In the genomic region with DNA sequence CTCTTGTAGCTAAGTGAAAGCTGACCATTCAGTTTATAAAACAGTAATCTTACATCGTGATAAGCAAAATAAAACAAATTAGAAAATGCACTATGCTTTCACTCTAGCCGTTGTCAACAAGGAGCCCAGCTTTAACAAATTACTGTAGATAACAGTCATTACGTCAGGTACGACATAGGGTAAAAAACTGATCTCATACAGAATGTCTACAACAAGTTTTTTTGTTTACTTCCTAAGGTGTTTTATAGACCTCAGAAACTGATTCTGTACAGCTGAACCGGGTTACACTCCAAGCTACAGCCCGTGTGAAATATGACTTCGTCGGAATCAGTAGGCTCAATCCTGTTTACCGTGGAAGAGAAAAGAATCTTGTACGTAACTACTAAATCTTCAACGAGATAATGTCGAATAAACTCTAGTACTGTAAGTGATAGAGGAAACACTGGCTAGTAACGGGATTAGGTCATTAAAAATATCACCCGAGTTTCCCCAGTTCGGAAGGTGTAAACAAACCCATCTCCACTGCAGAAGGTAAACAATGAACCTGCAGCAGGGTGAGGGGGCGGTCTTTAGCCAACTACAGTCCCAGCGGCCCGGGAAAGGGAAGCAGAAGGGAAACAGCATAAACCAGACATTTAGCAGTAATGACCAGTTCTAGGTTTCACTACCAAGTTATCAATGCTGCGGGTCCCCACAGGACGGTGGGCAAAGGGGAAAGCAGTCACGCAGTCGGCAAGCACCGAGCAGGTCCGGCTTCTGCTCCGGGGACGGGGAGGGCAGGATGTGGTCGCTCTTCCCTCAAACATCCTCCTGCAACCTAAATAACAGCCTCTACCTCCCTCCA, we compare ENCODE assay signal across 8 cellular contexts.
DNase-seq lines count a peak whose midpoint lies in the region; ATAC-seq lines count a peak whose summit lies in the region.

No MANE protein-coding gene starts in this region.

- H3K27me3 ChIP-seq in effector memory CD4-positive, alpha-beta T cell (replicated peaks; ENCODE audit: control insufficient read depth, insufficient read depth, low read length, poor library complexity, severe bottlenecking) = peaks cover 16% of the 10 kb centered on the region

- H3K4me3 ChIP-seq in effector memory CD4-positive, alpha-beta T cell (ENCODE audit: insufficient read depth, low read depth, low read length, poor library complexity, severe bottlenecking) = peak overlapping the region; percentile 94

- H3K27ac ChIP-seq in effector memory CD4-positive, alpha-beta T cell (ENCODE audit: insufficient read depth, low read length, poor library complexity, severe bottlenecking) = peak overlapping the region; percentile 97

- in situ Hi-C loops in ACHN (cut with HindIII; ENCODE audit: low pct_ligation_motif_present, low pct_unique_long_range_greater_than_20kb, low sequenced_read_pairs) = no loop called here

- peak; percentile 21 for ATAC-seq in GM18858 (IDR thresholded peaks at IDR 0.05; ENCODE audit: unreplicated experiment)
- peak; percentile 14 for ATAC-seq in HG03060 (IDR thresholded peaks at IDR 0.05; ENCODE audit: low read depth, unreplicated experiment)
- peak; percentile 16 for ATAC-seq in memory B cell (ENCODE audit: low read depth)

- H3K36me3 Mint-ChIP-seq in memory B cell = peaks cover 10% of the 10 kb centered on the region

- H3K9me3 ChIP-seq in effector memory CD4-positive, alpha-beta T cell (ENCODE audit: control insufficient read depth, low read length) = no peaks in the 10 kb centered on the region

- H3K4me3 Mint-ChIP-seq in memory B cell = peak overlapping the region; percentile 92

- peak overlapping the region; percentile 96 for H3K27ac Mint-ChIP-seq in memory B cell

- no peaks in the 10 kb centered on the region for H3K9me3 Mint-ChIP-seq in memory B cell

- no peaks in the 10 kb centered on the region for H3K27me3 Mint-ChIP-seq in memory B cell

- peaks cover 6% of the 10 kb centered on the region for H3K36me3 ChIP-seq in effector memory CD4-positive, alpha-beta T cell (ENCODE audit: control insufficient read depth, insufficient read depth, low read length)

- no peaks in the 10 kb centered on the region for H3K4me1 ChIP-seq in effector memory CD4-positive, alpha-beta T cell (ENCODE audit: control insufficient read depth, insufficient read depth, low read length, poor library complexity, severe bottlenecking)

- H3K4me1 Mint-ChIP-seq in memory B cell = peaks cover 33% of the 10 kb centered on the region

- DNase-seq in ACHN (peak; percentile 27), NCI-H524 (lab: John Stamatoyannopoulos, UW) (peak; percentile 9 to 44), memory B cell (ENCODE audit: low spot score in 2 of 2) (peak in 1 of 2 donors; percentile 28)
- DNase-seq in activated CD4-positive, alpha-beta T cell treated with anti-CD3 and anti-CD28 coated beads, Interleukin-2, amount 50 U/mL, for 1 hour = peak; percentile 25
- peak; percentile 47 to 51 (median 49) for DNase-seq in effector memory CD4-positive, alpha-beta T cell
- peak; percentile 33 for DNase-seq in stimulated activated CD8-positive, alpha-beta memory T cell treated with anti-CD3 and anti-CD28 coated beads, Interleukin-12 subunit alpha, Interleukin-12 subunit beta, amount 100 ng/mL, for 4 hours (ENCODE audit: low read depth)
